ENCODE assay signal across 8 cellular contexts in genomic region chr20:40990542-40991120, GRCh38. TPM values are rescaled to one million over a fixed set of nuclear protein-coding genes. Genes with fewer than 3 reads are reported as not detected.
DNase-seq lines count a peak whose midpoint lies in the region; ATAC-seq and TF ChIP-seq lines count a peak whose summit lies in the region.

No MANE protein-coding gene starts in this region.

- H3K4me1 Mint-ChIP-seq in CD14-positive monocyte = peaks cover 27% of the 10 kb centered on the region

- peak; percentile 82 for DNase-seq in CD14-positive monocyte (ENCODE audit: low spot score)
- DNase-seq in NCI-H82 (lab: John Stamatoyannopoulos, UW) = peak; percentile 86
- DNase-seq in activated CD4-positive, alpha-beta T cell treated with anti-CD3 and anti-CD28 coated beads, Interleukin-2, amount 50 U/mL, for 4 hours = peak; percentile 64 to 68
- DNase-seq in dermis microvascular lymphatic vessel endothelial cell (ENCODE audit: low read depth in 2 of 2) = peak; percentile 70 to 88
- peak; percentile 90 for DNase-seq in lung microvascular endothelial cell (ENCODE audit: low read depth in 2 of 2)
- peak; percentile 43 for DNase-seq in stimulated activated CD8-positive, alpha-beta memory T cell treated with anti-CD3 and anti-CD28 coated beads, Interleukin-12 subunit alpha, Interleukin-12 subunit beta, amount 100 ng/mL, for 4 hours (ENCODE audit: low read depth)

- intact Hi-C loops in CD14-positive monocyte (cut with micrococcal nuclease) = loop anchor here (1.0 to 10.0 kb wide), 5 partner anchors 11 to 102 kb away; partner anchors contain the start of gene TOP1 (in 2 of the 2)

- H3K36me3 Mint-ChIP-seq in CD14-positive monocyte = no peaks in the 10 kb centered on the region

- ATAC-seq in GM19372 (IDR thresholded peaks at IDR 0.05; ENCODE audit: low read depth, unreplicated experiment) (peak; percentile 44), HG03558 (IDR thresholded peaks at IDR 0.05; ENCODE audit: extremely low read depth, unreplicated experiment) (peak; percentile 45)

- H3K27me3 Mint-ChIP-seq in CD14-positive monocyte (ENCODE audit: low read depth in 3 of 3) = peaks cover 0 to 3% (median 2%) of the 10 kb centered on the region in 3 donors

- peaks cover 0 to 5% (median 0%) of the 10 kb centered on the region in 7 donors for H3K9me3 Mint-ChIP-seq in CD14-positive monocyte

- H3K4me3 Mint-ChIP-seq in CD14-positive monocyte = peak overlapping the region; percentile 59 to 70

- peak; percentile 85 for TF ChIP-seq CTCF in CD14-positive monocyte (IDR thresholded peaks at IDR 0.05)

- H3K27ac Mint-ChIP-seq in CD14-positive monocyte = peak overlapping the region; percentile 95 to 99 (median 98)

RNA-seq across cellular contexts. Expression of gene TOP1, which starts 38.0 kb away (rescaled TPM):
- 10 to 100 TPM in 1 of 2 donors, 1 to 10 TPM in 1; 6.9 to 11.5 TPM for polyA plus RNA-seq in CD14-positive monocyte
- total RNA-seq in dermis microvascular lymphatic vessel endothelial cell = 13.1 and 16.1 TPM in 2 replicates
- total RNA-seq in lung microvascular endothelial cell = 11.7 and 13.1 TPM in 2 replicates

Comparison
In these comparisons a context has a peak if more than half of its experiments do, and no peak if none do; other contexts are left out.
1. Peak in every context shown above with its lines: DNase-seq and ATAC-seq.